10 cellular contexts compared by ENCODE assay signal in the genomic region with DNA sequence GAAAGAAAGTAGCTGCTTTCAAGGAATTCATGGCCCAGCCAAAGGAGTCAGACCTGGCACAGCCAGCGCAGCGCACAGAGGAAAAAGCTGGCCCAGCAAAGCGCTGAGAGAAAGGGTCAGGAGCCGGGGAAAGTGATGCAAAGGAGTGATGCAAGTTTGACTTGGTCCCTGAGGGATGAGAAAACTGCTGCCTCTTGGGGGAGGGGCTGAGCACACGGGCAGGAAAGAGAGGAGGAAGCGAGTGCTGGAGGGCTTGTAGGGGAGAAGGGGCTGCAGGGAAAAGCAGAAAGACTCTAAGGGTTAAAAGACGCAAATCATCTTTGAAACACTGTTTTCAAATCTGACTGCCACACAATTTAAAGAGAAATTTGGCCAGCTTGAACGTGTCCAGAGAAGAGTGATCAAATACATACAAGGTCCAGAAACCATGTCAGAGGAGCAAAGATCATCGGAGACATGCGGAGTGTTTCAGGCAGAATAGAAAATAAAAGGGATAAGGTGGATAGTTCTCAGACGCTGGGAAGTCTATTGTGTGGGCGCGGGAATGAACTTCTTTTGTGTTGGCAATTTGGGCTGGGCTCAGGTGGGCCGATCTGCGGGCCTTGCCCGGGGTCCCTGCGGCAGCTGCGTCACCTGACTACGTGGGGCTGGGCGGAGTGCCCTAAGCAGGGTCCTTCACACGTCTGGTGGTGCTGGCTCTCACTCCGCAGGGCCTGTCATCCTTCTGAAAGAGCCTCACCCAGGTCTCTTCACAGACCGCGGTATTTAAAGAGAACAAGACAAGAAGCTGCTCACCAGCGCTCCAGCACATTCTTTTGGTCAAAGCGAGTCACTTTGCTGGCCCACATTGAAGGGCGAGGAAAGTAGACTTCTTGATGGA. TPM values are rescaled to one million over a fixed set of nuclear protein-coding genes. Genes with fewer than 3 reads are reported as not detected.
DNase-seq lines count a peak whose midpoint lies in the region; ATAC-seq, FAIRE-seq and TF ChIP-seq lines count a peak whose summit lies in the region.
"Had no signal": no experiment of that assay in that cellular context is flagged by ENCODE, and none has a peak within 500 bp of the region (broad histone marks: within the 10 kb centered on the region; RNA-seq: fewer than 3 reads in every experiment).

No MANE protein-coding gene starts in this region.

- no peak overlapping the region for H4K8ac ChIP-seq in H9 (replicated peaks; ENCODE audit: insufficient read length, low read depth, low read length)

- H3K79me1 ChIP-seq in H9 (ENCODE audit: insufficient read depth, low read depth, low read length, poor library complexity, severe bottlenecking): no peaks in the 10 kb centered on the region

- H3K56ac ChIP-seq in H9 (ENCODE audit: insufficient read length, low read depth, low read length): no peak overlapping the region

- H3K9me1 ChIP-seq in K562 (ENCODE audit: control insufficient read depth, insufficient read depth, low read length): no peaks in the 10 kb centered on the region

- no peak for TF ChIP-seq POLR2A in K562 (conservative IDR thresholded peaks at IDR 0.05)
- no peak for TF ChIP-seq POLR2A in lower leg skin (IDR thresholded peaks at IDR 0.05)

- H3K9ac ChIP-seq in H9 (ENCODE audit: extremely low read depth, insufficient read length, low read length) (no peak overlapping the region), K562 (ENCODE audit: insufficient read depth in 1 of 2, low read depth in 2 of 2, low read length in 2 of 2) (no peak overlapping the region)

- in situ Hi-C loops in K562 (cut with MboI): no loop called here

- no peak for TF ChIP-seq CTCF in H9 (conservative IDR thresholded peaks at IDR 0.05)
- TF ChIP-seq CTCF in K562 (IDR thresholded peaks at IDR 0.05 in 2 of 3, conservative IDR thresholded peaks at IDR 0.05 in 1 of 3; ENCODE audit: insufficient read depth in 2 of 3, low read depth in 1 of 3, low read length in 3 of 3): no peak
- no peak for TF ChIP-seq CTCF in lower leg skin (IDR thresholded peaks at IDR 0.05)

- CTCF ChIA-PET in K562 (lab: Yijun Ruan, JAX; ENCODE audit: low intra/inter-chr PET ratio): no interaction called here

- peak overlapping the region; percentile 29 for H3K18ac ChIP-seq in H9 (ENCODE audit: insufficient read length, low read depth, low read length)

- peaks cover 22 to 23% of the 10 kb centered on the region in 2 experiments for H3K4me1 Mint-ChIP-seq in H9

- no peak overlapping the region for H3K4ac ChIP-seq in H9 (ENCODE audit: low read depth, low read length)

- H3K79me2 ChIP-seq in H9 (ENCODE audit: insufficient read depth, low read length) (no peaks in the 10 kb centered on the region), K562 (ENCODE audit: control insufficient read depth, insufficient read depth, low read length) (no peaks in the 10 kb centered on the region)

- no peak overlapping the region for H2BK120ac ChIP-seq in H9 (ENCODE audit: low read depth, low read length, poor library complexity, severe bottlenecking)

- no peak for TF ChIP-seq EP300 in K562 (IDR thresholded peaks at IDR 0.05; ENCODE audit: low read length)

- no peak overlapping the region for H4K5ac ChIP-seq in H9 (ENCODE audit: insufficient read length, low read depth, low read length)

- no peaks in the 10 kb centered on the region for H3K9me3 Mint-ChIP-seq in H9

- H2AFZ ChIP-seq in H9 (ENCODE audit: low read length) (peak overlapping the region; percentile 45), K562 (ENCODE audit: low read depth, low read length) (peak overlapping the region; percentile 94)

- ATAC-seq in K562: peak; percentile 40
- no peak for ATAC-seq in GM19035 (IDR thresholded peaks at IDR 0.05; ENCODE audit: unreplicated experiment)

- POLR2A ChIA-PET in K562 (lab: Yijun Ruan, JAX): no interaction called here

- intact Hi-C loops in K562 (cut with micrococcal nuclease) (no loop called here), lower leg skin (cut with DNase I; ENCODE audit: low total_unique reads) (no loop called here)

- H3T11ph ChIP-seq in H9 (ENCODE audit: low read length): no peak overlapping the region

- no CpG with 5 or more reads among the region's 27 CpGs for WGBS in H9 (ENCODE audit: extremely low coverage, insufficient read length, low lambda C conversion rate)
- 90% methylated on average over 21 of the region's 27 CpGs for WGBS in K562 (ENCODE audit: insufficient coverage, low coverage, missing lambda C conversion rate)
- WGBS in lower leg skin, 2 donors: 53 to 55% methylated on average over 27 of the region's 27 CpGs

- no peak overlapping the region for H2BK12ac ChIP-seq in H9 (ENCODE audit: insufficient read length, low read depth, low read length)

- no peaks in the 10 kb centered on the region for H3K36me3 ChIP-seq in K562 (ENCODE audit: control insufficient read depth, insufficient read depth, low read length)

- H2BK5ac ChIP-seq in H9 (ENCODE audit: insufficient read length, low read length): no peak overlapping the region

- peak overlapping the region; percentile 88 for H3K4me2 ChIP-seq in H9 (ENCODE audit: insufficient read depth, insufficient read length, low read length)
- H3K4me2 ChIP-seq in K562 (ENCODE audit: insufficient read depth, low read length): no peak overlapping the region

- no peak overlapping the region for H2BK20ac ChIP-seq in H9 (ENCODE audit: low read depth, low read length, poor library complexity, severe bottlenecking)

- H3K4me1 ChIP-seq in H9 (ENCODE audit: insufficient read depth, low read length): no peaks in the 10 kb centered on the region; the same call in 1 of the 2 replicates
- peaks cover 0 to 6% of the 10 kb centered on the region in 2 experiments; a peak in 2 of 5 replicates for H3K4me1 ChIP-seq in K562 (replicated peaks in 1 of 2; ENCODE audit: control insufficient read depth in 2 of 2, insufficient read depth in 2 of 2, low read length in 2 of 2)

- H3K9me3 ChIP-seq in H9 (ENCODE audit: control insufficient read depth, low read depth, low read length) (no peaks in the 10 kb centered on the region), K562 (replicated peaks; ENCODE audit: control insufficient read depth, insufficient read depth, low read depth, low read length) (no peaks in the 10 kb centered on the region), iPS-18c (ENCODE audit: control insufficient read depth, insufficient read depth, low read length) (no peaks in the 10 kb centered on the region)

- H2AK5ac ChIP-seq in H9 (ENCODE audit: insufficient read length, low read length): no peak overlapping the region

- no TSS peak for BruUV-seq in K562 (replicated peaks; lab: Mats Ljungman, UMichigan)

- no peak overlapping the region for H3K14ac ChIP-seq in H9 (ENCODE audit: insufficient read depth, low read length)

- H3K23me2 ChIP-seq in H9 (ENCODE audit: insufficient read length, low read depth, low read length, poor library complexity, severe bottlenecking): peaks cover 5% of the 10 kb centered on the region

- peak overlapping the region; percentile 66 to 78 for H3K4me3 Mint-ChIP-seq in H9

- no peaks in the 10 kb centered on the region for H4K20me1 ChIP-seq in H9 (ENCODE audit: control insufficient read depth, insufficient read depth, insufficient read length)
- H4K20me1 ChIP-seq in K562 (replicated peaks; ENCODE audit: control insufficient read depth, insufficient read depth, low read length): no peaks in the 10 kb centered on the region

- DNase-seq in H9 (peak; percentile 83), K562 (ENCODE audit: extremely low read depth in 1 of 4, low spot score in 3 of 4) (no peak), skeletal muscle cell (ENCODE audit: low read depth) (peak; percentile 66), NCI-H2171 (lab: John Stamatoyannopoulos, UW) (no peak), lower leg skin (ENCODE audit: low spot score in 2 of 2) (no peak)
- DNase-seq in stimulated activated CD4-positive, alpha-beta T cell treated with anti-CD3 and anti-CD28 coated beads, Interleukin-4, amount 100 ng/mL, for 24 hours: no peak
- DNase-seq: central memory CD4-positive, alpha-beta T cell had no signal

- H4K91ac ChIP-seq in H9 (ENCODE audit: insufficient read length, low read depth, low read length): no peak overlapping the region

- TF ChIP-seq RAD21 in K562 (CRISPR knock-in tag; conservative IDR thresholded peaks at IDR 0.05 in 1 of 2, IDR thresholded peaks at IDR 0.05 in 1 of 2): no peak

- no peak overlapping the region for H2BK15ac ChIP-seq in H9 (ENCODE audit: low read depth, low read length)

- no peak overlapping the region for H3K4me3 ChIP-seq in K562
- H3K4me3 ChIP-seq in iPS-18c (ENCODE audit: insufficient read depth, low read depth, low read length): peak overlapping the region; percentile 51
- H3K4me3 ChIP-seq in skeletal muscle cell (ENCODE audit: low read depth, low read length): peak overlapping the region; percentile 17
- no peak overlapping the region for H3K4me3 ChIP-seq in lower leg skin (ENCODE audit: low read depth, poor library complexity, severe bottlenecking)
- H3K4me3 ChIP-seq: skin epidermis had no signal

- peaks cover 17% of the 10 kb centered on the region for H3K27me3 Mint-ChIP-seq in H9 (ENCODE audit: low read depth)

- no peak for FAIRE-seq in K562 (lab: Jason Lieb, UNC)

- H3K36me3 Mint-ChIP-seq in H9 (ENCODE audit: insufficient read depth in 1 of 3, low read depth in 3 of 3): no peaks in the 10 kb centered on the region

- H3K27ac ChIP-seq in H9 (ENCODE audit: insufficient read length, low read depth, low read length): no peak overlapping the region
- H3K27ac ChIP-seq in K562 (ENCODE audit: extremely low read depth, low read depth, low read length): no peak overlapping the region
- H3K27ac ChIP-seq: skin epidermis had no signal

- H3K23ac ChIP-seq in H9 (ENCODE audit: insufficient read length, low read depth, low read length): no peak overlapping the region

- H3K27ac Mint-ChIP-seq in H9: peak overlapping the region; percentile 4 to 88 (median 6); a peak in 4 of 7 replicates

- H3K27me3 ChIP-seq in H9 (ENCODE audit: insufficient read depth, low read length): no peaks in the 10 kb centered on the region
- no peaks in the 10 kb centered on the region for H3K27me3 ChIP-seq in K562 (ENCODE audit: control insufficient read depth in 2 of 2, insufficient read depth in 2 of 2, low read length in 2 of 2)

RNA-seq across cellular contexts. Expression of a gene that starts 18.1 kb away (rescaled TPM):
- 1.5 and 2.9 TPM in 2 replicates for total RNA-seq in H9 (2021)
- total RNA-seq in K562 (2011; cell fraction: chromatin; rRNA removed; ENCODE audit: low replicate concordance): 0.49 TPM in 1 of 2 replicates, not detected in the other
- total RNA-seq in K562 (2011; cell fraction: nucleolus; rRNA removed): 0.17 TPM in 1 of 2 replicates, not detected in the other
- 0.51 and 0.53 TPM in 2 replicates for total RNA-seq in K562 (2011; cell fraction: nucleoplasm; rRNA removed)
- total RNA-seq in K562 (2014; rRNA removed): not detected in 2 replicates
- 0.11 and 0.35 TPM in 2 replicates for total RNA-seq in K562 (2014; rRNA removed; fragmentation: Illumina TruSeq; extraction: Trizol)
- total RNA-seq in K562 (2015; rRNA removed; fragmentation: Illumina TruSeq; extraction: Trizol): 0.23 and 0.33 TPM in 2 replicates
- total RNA-seq in K562 (2021): 0.29 and 0.36 TPM in 2 replicates
- polyA plus RNA-seq in K562 (2011; rRNA removed): 0.11 TPM in 2 replicates
- polyA plus RNA-seq in K562 (2011; cell fraction: cytosol; rRNA removed): 0.01 TPM in 1 of 2 replicates, not detected in the other
- 0.20 and 0.41 TPM in 2 replicates for polyA plus RNA-seq in K562 (2011; cell fraction: nucleus; rRNA removed)
- polyA plus RNA-seq in K562 (2012): 0.14 and 0.39 TPM in 2 replicates
- polyA plus RNA-seq in K562 (2014; fragmentation: Illumina TruSeq; extraction: Trizol): 0.06 TPM in 2 replicates
- polyA plus RNA-seq in K562 (2014; fragmentation: Nextera tagmentation; extraction: Ambion mirVana): under 1 TPM; 0.11 to 0.20 TPM
- 0.11 and 0.24 TPM in 2 replicates for polyA plus RNA-seq in K562 (2014; rRNA removed)
- 0.15 TPM in 1 of 2 replicates, not detected in the other for polyA minus RNA-seq in K562 (2011; rRNA and poly(A)+ RNA removed)
- not detected in 2 replicates for polyA minus RNA-seq in K562 (2011; cell fraction: cytosol; rRNA and poly(A)+ RNA removed)
- not detected in 2 replicates for polyA minus RNA-seq in K562 (2011; cell fraction: nucleus; rRNA and poly(A)+ RNA removed)
- 10 to 100 TPM; 29.8 to 66.0 (median 46.3) TPM for total RNA-seq in lower leg skin

Comparison
In these comparisons a context has a peak if more than half of its experiments do, and no peak if none do; other contexts are left out.
1. DNase-seq: peak in H9 (single experiment) and skeletal muscle cell (single experiment); none in K562 (0 of 4), NCI-H2171 (single experiment), stimulated activated CD4-positive, alpha-beta T cell treated with anti-CD3 and anti-CD28 coated beads, Interleukin-4, amount 100 ng/mL, for 24 hours (single experiment) and lower leg skin (0 of 2).
2. H3K4me3 ChIP-seq: peak in iPS-18c (single experiment) and skeletal muscle cell (single experiment); none in K562 (single experiment) and lower leg skin (single experiment).